Comparison of ENCODE assay signal across 8 cellular contexts in the genomic region with DNA sequence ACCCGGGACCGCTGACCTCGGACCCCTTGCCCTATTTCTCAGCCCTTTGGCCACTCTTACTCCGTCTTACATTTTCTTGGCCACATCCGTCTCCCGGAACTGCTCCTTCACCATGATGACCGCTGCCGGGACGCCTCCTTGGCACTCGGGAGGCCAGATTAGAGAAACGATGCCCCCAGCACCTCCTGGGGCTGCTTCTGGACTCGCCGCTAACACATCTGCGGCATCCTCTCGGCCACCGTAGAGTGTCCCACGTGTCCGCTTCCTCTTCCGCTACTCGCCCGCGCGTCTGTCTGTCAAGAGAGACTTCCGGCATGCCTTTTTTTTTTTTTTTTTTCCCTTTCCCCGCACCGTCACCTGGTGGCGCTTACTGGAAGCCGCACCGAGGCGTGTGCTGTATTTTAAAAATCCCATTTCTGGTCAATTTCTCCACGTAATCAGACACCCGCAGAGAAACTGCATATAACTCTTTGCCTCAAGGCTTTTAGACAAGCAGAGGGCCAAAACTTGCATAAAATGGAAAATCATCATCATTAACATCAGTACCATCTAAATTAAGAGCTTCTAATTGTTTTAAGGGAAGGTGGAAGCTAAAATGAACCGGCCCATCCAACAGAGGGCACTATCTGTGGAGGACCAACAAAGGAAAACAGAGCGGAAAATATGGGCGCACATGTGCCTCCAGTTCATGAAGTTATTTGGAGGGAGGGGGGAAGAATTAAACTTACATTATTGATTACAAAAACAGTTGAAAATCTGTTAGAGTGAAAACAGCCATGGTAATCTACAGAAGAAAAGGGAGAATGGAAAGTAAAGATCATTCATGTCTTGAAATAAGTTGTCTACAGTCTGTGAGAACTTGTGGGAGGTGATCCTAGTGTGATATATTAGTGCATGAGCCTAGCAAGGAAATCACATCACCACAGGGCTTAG. TPM values are rescaled to one million over a fixed set of nuclear protein-coding genes. Genes with fewer than 3 reads are reported as not detected.
DNase-seq lines count a peak whose midpoint lies in the region; ATAC-seq and TF ChIP-seq lines count a peak whose summit lies in the region.

A gene (minus strand): TSS at position 222 of the 933 bp plus-strand sequence. CDS start 108 bp downstream, at position 114.

- ATAC-seq in omental fat pad (ENCODE audit: low FRiP score) = peak; percentile 48

- intact Hi-C loops in testis (cut with DNase I; ENCODE audit: low total_unique reads) = loop anchor here (10.0 kb wide), 1 partner anchor 185 kb away; no protein-coding TSS in a partner anchor

- H3K36me3 ChIP-seq in GM06990 (ENCODE audit: control insufficient read depth, insufficient read depth, low read length) (peaks cover 2% of the 10 kb centered on the region), SK-N-MC (ENCODE audit: insufficient read depth, low read length) (peaks cover 19% of the 10 kb centered on the region), testis (ENCODE audit: low read depth, missing control alignments) (no peaks in the 10 kb centered on the region)

- TF ChIP-seq POLR2A in testis (IDR thresholded peaks at IDR 0.05) = no peak

- DNase-seq in GM06990 (ENCODE audit: extremely low read depth, insufficient read length) (peak; percentile 91), HFF-Myc (ENCODE audit: extremely low read depth, low read depth) (peak; percentile 90), NAMALWA (ENCODE audit: low spot score) (peak; percentile 88), SK-N-MC (ENCODE audit: low read depth, low spot score) (peak; percentile 83), glomerular endothelial cell (ENCODE audit: extremely low read depth, low read depth, low spot score) (peak; percentile 78), omental fat pad (ENCODE audit: low spot score) (peak; percentile 84), testis (peak; percentile 96)
- peak; percentile 91 for DNase-seq in activated naive CD4-positive, alpha-beta T cell treated with anti-CD3 and anti-CD28 coated beads, Interleukin-2, amount 50 U/mL, for 16 hours

- TF ChIP-seq CTCF in GM06990 (IDR thresholded peaks at IDR 0.05; ENCODE audit: insufficient read depth, low read length, poor library complexity, severe bottlenecking) (peak; percentile 77), HFF-Myc (IDR thresholded peaks at IDR 0.05; ENCODE audit: low read depth, low read length, missing control alignments) (peak; percentile 61), omental fat pad (IDR thresholded peaks at IDR 0.05) (no peak), testis (IDR thresholded peaks at IDR 0.05) (peak; percentile 86 to 89 (median 88))

- H3K27ac ChIP-seq in SK-N-MC (peak within 1 kb of the TSS; percentile 81), testis (peak within 1 kb of the TSS; percentile 60 to 71)

- 0% methylated on average over 35 of the region's 35 CpGs for WGBS in testis, 2 donors

- no peaks in the 10 kb centered on the region for H3K27me3 ChIP-seq in GM06990 (replicated peaks; ENCODE audit: control insufficient read depth, insufficient read depth, low read length)
- no peaks in the 10 kb centered on the region for H3K27me3 ChIP-seq in testis

- H3K9me3 ChIP-seq in SK-N-MC (ENCODE audit: low read depth, low read length) (no peaks in the 10 kb centered on the region), testis (no peaks in the 10 kb centered on the region)

- H3K4me1 ChIP-seq in testis = peaks cover 9% of the 10 kb centered on the region

- peak within 1 kb of the TSS; percentile 95 for H3K9ac ChIP-seq in SK-N-MC (ENCODE audit: insufficient read length)

- H3K4me3 ChIP-seq in GM06990 (replicated peaks; ENCODE audit: low read depth, low read length) (peak within 1 kb of the TSS; percentile 100), HFF-Myc (replicated peaks; ENCODE audit: low read depth, low read length) (peak within 1 kb of the TSS; percentile 100), SK-N-MC (peak within 1 kb of the TSS; percentile 88), testis (peak within 1 kb of the TSS; percentile 87 to 96)

RNA-seq across cellular contexts. Expression of the gene that starts here (rescaled TPM):
- total RNA-seq in glomerular endothelial cell (18.2 and 18.3 TPM in 2 replicates), omental fat pad (10 to 100 TPM in 3 of 4 donors, 1 to 10 TPM in 1; 9.6 to 18.5 (median 13.0) TPM), testis (10 to 100 TPM; 20.9 to 23.0 TPM)
- 16.1 TPM for polyA plus RNA-seq in testis (ENCODE audit: insufficient read depth, low read depth, low replicate concordance)

Comparison
In these comparisons a context has a peak if more than half of its experiments do, and no peak if none do; other contexts are left out.
1. Peak in every context shown above with its lines: DNase-seq, ATAC-seq, H3K4me3 ChIP-seq and H3K27ac ChIP-seq.
2. CTCF ChIP-seq: peak in GM06990 (single experiment), HFF-Myc (single experiment) and testis (3 of 3); none in omental fat pad (0 of 3).